ENCODE assay signal across 13 cellular contexts in the genomic region with DNA sequence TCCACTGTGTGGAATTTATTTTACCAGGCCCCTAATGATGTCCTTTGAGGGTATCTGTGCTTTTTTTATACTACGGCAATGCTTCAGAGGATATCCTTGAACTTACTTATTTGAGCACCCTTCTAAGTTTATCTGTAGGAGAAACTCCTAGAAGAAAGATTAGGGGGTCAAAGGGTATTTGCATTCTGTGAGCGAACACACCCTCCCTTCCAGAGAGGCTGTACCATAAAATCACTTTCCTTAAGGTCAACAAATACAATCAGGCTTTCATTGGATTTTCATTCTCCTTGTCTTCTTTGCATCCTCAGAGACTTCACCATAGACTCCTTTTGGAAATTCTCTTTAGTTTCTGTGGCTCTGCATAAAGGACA. TPM values are rescaled to one million over a fixed set of nuclear protein-coding genes. Genes with fewer than 3 reads are reported as not detected.
DNase-seq lines count a peak whose midpoint lies in the region; ATAC-seq and FAIRE-seq lines count a peak whose summit lies in the region.
"Had no signal": no experiment of that assay in that cellular context is flagged by ENCODE, and none has a peak within 500 bp of the region (broad histone marks: within the 10 kb centered on the region; RNA-seq: fewer than 3 reads in every experiment).

No MANE protein-coding gene starts in this region.

- FAIRE-seq in small intestine (lab: Jason Lieb, UNC), result no peak
- FAIRE-seq: D721Med had no signal

- DNase-seq in adipocyte (ENCODE audit: low read depth), result no peak
- no peak for DNase-seq in left colon
- DNase-seq in small intestine, result peak; percentile 85
- DNase-seq in NCI-H82 treated with DMSO at 0.1 percent for 48 hours (lab: John Stamatoyannopoulos, UW; ENCODE audit: unreplicated experiment), result no peak
- no peak for DNase-seq in cerebellar cortex (ENCODE audit: low spot score)
- DNase-seq in superior temporal gyrus (ENCODE audit: extremely low spot score), result no peak
- DNase-seq in NCI-H1092 (lab: John Stamatoyannopoulos, UW), result no peak

- peak overlapping the region; percentile 73 for H3K9ac ChIP-seq in adipocyte (ENCODE audit: low read length)

- H3K36me3 ChIP-seq in adipocyte (ENCODE audit: control insufficient read depth, insufficient read depth, low read length, severe bottlenecking) (no peaks in the 10 kb centered on the region), small intestine (ENCODE audit: control insufficient read depth in 2 of 2, insufficient read depth in 2 of 2, low read length in 2 of 2) (no peaks in the 10 kb centered on the region)
- H3K36me3 ChIP-seq: BE2C had no signal

- H3K27ac ChIP-seq in small intestine (ENCODE audit: low read depth in 1 of 2, low read length in 1 of 2), result no peak overlapping the region
- H3K27ac ChIP-seq: C4-2B, HL-60 had no signal

- ATAC-seq in left colon, result peak; percentile 69

- 27 to 62% (median 39%) methylated on average over 2 of the region's 2 CpGs for WGBS in small intestine, 3 donors

- intact Hi-C loops in left colon (cut with DNase I, micrococcal nuclease), result no loop called here

- no peaks in the 10 kb centered on the region for H3K9me3 ChIP-seq in adipocyte (ENCODE audit: control insufficient read depth, low read length)
- no peaks in the 10 kb centered on the region for H3K9me3 ChIP-seq in small intestine (ENCODE audit: control insufficient read depth, low read depth)
- H3K9me3 ChIP-seq: BE2C had no signal

- H3K4me1 ChIP-seq in adipocyte (ENCODE audit: control insufficient read depth, insufficient read depth, low read length) (peaks cover 47% of the 10 kb centered on the region), small intestine (ENCODE audit: control insufficient read depth in 2 of 2, insufficient read depth in 1 of 2, low read depth in 1 of 2, low read length in 1 of 2) (peaks cover 0 to 6% of the 10 kb centered on the region in 2 donors)
- H3K4me1 ChIP-seq: BE2C had no signal

- no peaks in the 10 kb centered on the region for H3K27me3 ChIP-seq in adipocyte (replicated peaks; ENCODE audit: control insufficient read depth, insufficient read depth, low read length)
- H3K27me3 ChIP-seq in small intestine (ENCODE audit: control insufficient read depth in 2 of 2, insufficient read depth in 2 of 2, low read length in 2 of 2), result no peaks in the 10 kb centered on the region

- no peak overlapping the region for H3K4me3 ChIP-seq in adipocyte (ENCODE audit: low read length)
- H3K4me3 ChIP-seq in small intestine (ENCODE audit: low read depth in 1 of 2, low read length in 2 of 2), result no peak overlapping the region
- H3K4me3 ChIP-seq: A549 had no signal

RNA-seq across cellular contexts. Expression of gene C1QTNF1, which starts 4.7 kb away (rescaled TPM):
- total RNA-seq in left colon, result 10 to 100 TPM; 14.6 to 16.7 TPM
- 10 to 100 TPM in 1 of 3 donors, 1 to 10 TPM in 1, under 1 TPM in 1; 0.67 to 57.4 (median 2.4) TPM for polyA plus RNA-seq in small intestine
- total RNA-seq: CD4-positive, alpha-beta memory T cell had no signal
- polyA plus RNA-seq: CD4-positive, alpha-beta memory T cell had no signal

RNA-seq across cellular contexts. Expression of gene CANT1, which starts 9.7 kb away (rescaled TPM):
- 100 to 1,000 TPM; 302 to 322 TPM for total RNA-seq in left colon
- polyA plus RNA-seq in small intestine, result 10 to 100 TPM; 16.8 to 90.5 (median 20.3) TPM

RNA-seq across cellular contexts. Expression of gene LGALS3BP, which starts 39.5 kb away (rescaled TPM):
- total RNA-seq in left colon, result 100 to 1,000 TPM; 687 to 857 TPM
- polyA plus RNA-seq in small intestine, result 100 to 1,000 TPM; 181 to 326 (median 255) TPM

RNA-seq across cellular contexts. Expression of gene ENGASE, which starts 55.4 kb away (rescaled TPM):
- total RNA-seq in left colon, result 10 to 100 TPM; 85.4 to 89.5 TPM
- polyA plus RNA-seq in small intestine, result 10 to 100 TPM; 17.6 to 36.2 (median 25.7) TPM
